Comparison of ENCODE assay signal across 1 cellular context in genomic region chr17:6713130-6713917, GRCh38.
TF ChIP-seq lines count a peak whose summit lies in the region.

TSS of gene SLC13A5 (minus strand) at chr17:6713369. CDS start at chr17:6713333, 36 bp downstream.

TF ChIP-seq in HepG2, 621 proteins besides CTCF, POLR2A, EP300 and RAD21 (continued from another document and continues in another):
- TF ChIP-seq, protein P1, sequence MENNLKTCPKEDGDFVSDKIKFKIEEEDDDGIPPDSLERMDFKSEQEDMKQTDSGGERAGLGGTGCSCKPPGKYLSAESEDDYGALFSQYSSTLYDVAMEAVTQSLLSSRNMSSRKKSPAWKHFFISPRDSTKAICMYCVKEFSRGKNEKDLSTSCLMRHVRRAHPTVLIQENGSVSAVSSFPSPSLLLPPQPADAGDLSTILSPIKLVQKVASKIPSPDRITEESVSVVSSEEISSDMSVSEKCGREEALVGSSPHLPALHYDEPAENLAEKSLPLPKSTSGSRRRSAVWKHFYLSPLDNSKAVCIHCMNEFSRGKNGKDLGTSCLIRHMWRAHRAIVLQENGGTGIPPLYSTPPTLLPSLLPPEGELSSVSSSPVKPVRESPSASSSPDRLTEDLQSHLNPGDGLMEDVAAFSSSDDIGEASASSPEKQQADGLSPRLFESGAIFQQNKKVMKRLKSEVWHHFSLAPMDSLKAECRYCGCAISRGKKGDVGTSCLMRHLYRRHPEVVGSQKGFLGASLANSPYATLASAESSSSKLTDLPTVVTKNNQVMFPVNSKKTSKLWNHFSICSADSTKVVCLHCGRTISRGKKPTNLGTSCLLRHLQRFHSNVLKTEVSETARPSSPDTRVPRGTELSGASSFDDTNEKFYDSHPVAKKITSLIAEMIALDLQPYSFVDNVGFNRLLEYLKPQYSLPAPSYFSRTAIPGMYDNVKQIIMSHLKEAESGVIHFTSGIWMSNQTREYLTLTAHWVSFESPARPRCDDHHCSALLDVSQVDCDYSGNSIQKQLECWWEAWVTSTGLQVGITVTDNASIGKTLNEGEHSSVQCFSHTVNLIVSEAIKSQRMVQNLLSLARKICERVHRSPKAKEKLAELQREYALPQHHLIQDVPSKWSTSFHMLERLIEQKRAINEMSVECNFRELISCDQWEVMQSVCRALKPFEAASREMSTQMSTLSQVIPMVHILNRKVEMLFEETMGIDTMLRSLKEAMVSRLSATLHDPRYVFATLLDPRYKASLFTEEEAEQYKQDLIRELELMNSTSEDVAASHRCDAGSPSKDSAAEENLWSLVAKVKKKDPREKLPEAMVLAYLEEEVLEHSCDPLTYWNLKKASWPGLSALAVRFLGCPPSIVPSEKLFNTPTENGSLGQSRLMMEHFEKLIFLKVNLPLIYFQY (CRISPR knock-in tag; IDR thresholded peaks at IDR 0.05; ENCODE audit: borderline replicate concordance): 0 out of 2 replicates have a peak, but pooled peaks have one; percentile 47
- TF ChIP-seq CENPT (CRISPR knock-in tag; IDR thresholded peaks at IDR 0.05; ENCODE audit: low read depth): no peak
- peak; percentile 65; the same call in 1 of the 3 replicates for TF ChIP-seq MXI1 (IDR thresholded peaks at IDR 0.05; ENCODE audit: borderline replicate concordance, low read depth, low read length)
- peak; percentile 44; the same call in 1 of the 2 replicates for TF ChIP-seq CBFB (CRISPR knock-in tag; IDR thresholded peaks at IDR 0.05)
- no peak for TF ChIP-seq CHD4 (IDR thresholded peaks at IDR 0.05; ENCODE audit: borderline replicate concordance, low read length)
- TF ChIP-seq, protein P2, sequence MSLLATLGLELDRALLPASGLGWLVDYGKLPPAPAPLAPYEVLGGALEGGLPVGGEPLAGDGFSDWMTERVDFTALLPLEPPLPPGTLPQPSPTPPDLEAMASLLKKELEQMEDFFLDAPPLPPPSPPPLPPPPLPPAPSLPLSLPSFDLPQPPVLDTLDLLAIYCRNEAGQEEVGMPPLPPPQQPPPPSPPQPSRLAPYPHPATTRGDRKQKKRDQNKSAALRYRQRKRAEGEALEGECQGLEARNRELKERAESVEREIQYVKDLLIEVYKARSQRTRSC (CRISPR knock-in tag; IDR thresholded peaks at IDR 0.05; ENCODE audit: low read depth): no peak
- TF ChIP-seq KIAA2018 (CRISPR knock-in tag; IDR thresholded peaks at IDR 0.05; ENCODE audit: borderline replicate concordance): no peak
- no peak for TF ChIP-seq PBX2 (CRISPR knock-in tag; IDR thresholded peaks at IDR 0.05)
- TF ChIP-seq, protein P3, sequence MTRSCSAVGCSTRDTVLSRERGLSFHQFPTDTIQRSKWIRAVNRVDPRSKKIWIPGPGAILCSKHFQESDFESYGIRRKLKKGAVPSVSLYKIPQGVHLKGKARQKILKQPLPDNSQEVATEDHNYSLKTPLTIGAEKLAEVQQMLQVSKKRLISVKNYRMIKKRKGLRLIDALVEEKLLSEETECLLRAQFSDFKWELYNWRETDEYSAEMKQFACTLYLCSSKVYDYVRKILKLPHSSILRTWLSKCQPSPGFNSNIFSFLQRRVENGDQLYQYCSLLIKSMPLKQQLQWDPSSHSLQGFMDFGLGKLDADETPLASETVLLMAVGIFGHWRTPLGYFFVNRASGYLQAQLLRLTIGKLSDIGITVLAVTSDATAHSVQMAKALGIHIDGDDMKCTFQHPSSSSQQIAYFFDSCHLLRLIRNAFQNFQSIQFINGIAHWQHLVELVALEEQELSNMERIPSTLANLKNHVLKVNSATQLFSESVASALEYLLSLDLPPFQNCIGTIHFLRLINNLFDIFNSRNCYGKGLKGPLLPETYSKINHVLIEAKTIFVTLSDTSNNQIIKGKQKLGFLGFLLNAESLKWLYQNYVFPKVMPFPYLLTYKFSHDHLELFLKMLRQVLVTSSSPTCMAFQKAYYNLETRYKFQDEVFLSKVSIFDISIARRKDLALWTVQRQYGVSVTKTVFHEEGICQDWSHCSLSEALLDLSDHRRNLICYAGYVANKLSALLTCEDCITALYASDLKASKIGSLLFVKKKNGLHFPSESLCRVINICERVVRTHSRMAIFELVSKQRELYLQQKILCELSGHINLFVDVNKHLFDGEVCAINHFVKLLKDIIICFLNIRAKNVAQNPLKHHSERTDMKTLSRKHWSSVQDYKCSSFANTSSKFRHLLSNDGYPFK (CRISPR knock-in tag; IDR thresholded peaks at IDR 0.05; ENCODE audit: borderline replicate concordance): peak; percentile 55
- TF ChIP-seq ATM (IDR thresholded peaks at IDR 0.05; ENCODE audit: borderline replicate concordance): no peak
- no peak for TF ChIP-seq ZNF740 (CRISPR knock-in tag; IDR thresholded peaks at IDR 0.05)
- no peak for TF ChIP-seq SATB2 (CRISPR knock-in tag; IDR thresholded peaks at IDR 0.05)
- TF ChIP-seq ARID2 (CRISPR knock-in tag; IDR thresholded peaks at IDR 0.05; ENCODE audit: borderline replicate concordance): peak; percentile 45; the same call in 1 of the 2 replicates
- peak; percentile 70; the same call in 1 of the 2 replicates for TF ChIP-seq GATA4 (IDR thresholded peaks at IDR 0.05; ENCODE audit: borderline replicate concordance, low read depth)
- no peak for TF ChIP-seq GZF1 (CRISPR knock-in tag; IDR thresholded peaks at IDR 0.05)
- TF ChIP-seq ZBTB49 (CRISPR knock-in tag; IDR thresholded peaks at IDR 0.05; ENCODE audit: borderline replicate concordance): peak; percentile 41; the same call in 1 of the 2 replicates
- TF ChIP-seq, protein P4, sequence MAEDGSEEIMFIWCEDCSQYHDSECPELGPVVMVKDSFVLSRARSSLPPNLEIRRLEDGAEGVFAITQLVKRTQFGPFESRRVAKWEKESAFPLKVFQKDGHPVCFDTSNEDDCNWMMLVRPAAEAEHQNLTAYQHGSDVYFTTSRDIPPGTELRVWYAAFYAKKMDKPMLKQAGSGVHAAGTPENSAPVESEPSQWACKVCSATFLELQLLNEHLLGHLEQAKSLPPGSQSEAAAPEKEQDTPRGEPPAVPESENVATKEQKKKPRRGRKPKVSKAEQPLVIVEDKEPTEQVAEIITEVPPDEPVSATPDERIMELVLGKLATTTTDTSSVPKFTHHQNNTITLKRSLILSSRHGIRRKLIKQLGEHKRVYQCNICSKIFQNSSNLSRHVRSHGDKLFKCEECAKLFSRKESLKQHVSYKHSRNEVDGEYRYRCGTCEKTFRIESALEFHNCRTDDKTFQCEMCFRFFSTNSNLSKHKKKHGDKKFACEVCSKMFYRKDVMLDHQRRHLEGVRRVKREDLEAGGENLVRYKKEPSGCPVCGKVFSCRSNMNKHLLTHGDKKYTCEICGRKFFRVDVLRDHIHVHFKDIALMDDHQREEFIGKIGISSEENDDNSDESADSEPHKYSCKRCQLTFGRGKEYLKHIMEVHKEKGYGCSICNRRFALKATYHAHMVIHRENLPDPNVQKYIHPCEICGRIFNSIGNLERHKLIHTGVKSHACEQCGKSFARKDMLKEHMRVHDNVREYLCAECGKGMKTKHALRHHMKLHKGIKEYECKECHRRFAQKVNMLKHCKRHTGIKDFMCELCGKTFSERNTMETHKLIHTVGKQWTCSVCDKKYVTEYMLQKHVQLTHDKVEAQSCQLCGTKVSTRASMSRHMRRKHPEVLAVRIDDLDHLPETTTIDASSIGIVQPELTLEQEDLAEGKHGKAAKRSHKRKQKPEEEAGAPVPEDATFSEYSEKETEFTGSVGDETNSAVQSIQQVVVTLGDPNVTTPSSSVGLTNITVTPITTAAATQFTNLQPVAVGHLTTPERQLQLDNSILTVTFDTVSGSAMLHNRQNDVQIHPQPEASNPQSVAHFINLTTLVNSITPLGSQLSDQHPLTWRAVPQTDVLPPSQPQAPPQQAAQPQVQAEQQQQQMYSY (CRISPR knock-in tag; IDR thresholded peaks at IDR 0.05): no peak
- no peak for TF ChIP-seq PRDM10 (CRISPR knock-in tag; IDR thresholded peaks at IDR 0.05; ENCODE audit: low read depth)
- no peak for TF ChIP-seq ZNF569 (CRISPR knock-in tag; IDR thresholded peaks at IDR 0.05; ENCODE audit: borderline replicate concordance)
